ENCODE assay signal across 14 cellular contexts in genomic region chr4:119139822-119140252, GRCh38. TPM values are rescaled to one million over a fixed set of nuclear protein-coding genes. Genes with fewer than 3 reads are reported as not detected.
DNase-seq lines count a peak whose midpoint lies in the region; ATAC-seq and TF ChIP-seq lines count a peak whose summit lies in the region.
"Had no signal": no experiment of that assay in that cellular context is flagged by ENCODE, and none has a peak within 500 bp of the region (broad histone marks: within the 10 kb centered on the region; RNA-seq: fewer than 3 reads in every experiment).

No MANE protein-coding gene starts in this region.

- H3K4me3 ChIP-seq in BLaER1 treated with 17β-estradiol and CSF1 and Interleukin-3, amounts not matched to agents 10 nM and 100 nM = peak overlapping the region in 3 of 10 experiments; percentile 18 to 28 (median 24); a peak in 3 of 20 replicates
- no peak overlapping the region for H3K4me3 ChIP-seq in GM12865 (ENCODE audit: low read depth, low read length)
- H3K4me3 ChIP-seq in mesenchymal stem cell (ENCODE audit: insufficient read depth in 1 of 2, low read depth in 1 of 2, low read length in 2 of 2) = no peak overlapping the region
- H3K4me3 ChIP-seq: lower lobe of right lung had no signal

- H3K9me3 ChIP-seq in BLaER1 treated with 17β-estradiol and CSF1 and Interleukin-3, amounts not matched to agents 10 nM and 100 nM (replicated peaks in 1 of 11) = no peaks in the 10 kb centered on the region
- no peaks in the 10 kb centered on the region for H3K9me3 ChIP-seq in mesenchymal stem cell (ENCODE audit: control insufficient read depth, low read length)
- H3K9me3 ChIP-seq: lower lobe of right lung had no signal

- H4K91ac ChIP-seq in mesenchymal stem cell (ENCODE audit: low read length) = no peak overlapping the region

- H3K14ac ChIP-seq in mesenchymal stem cell (ENCODE audit: low read length in 2 of 2) = no peak overlapping the region

- H3K23ac ChIP-seq in mesenchymal stem cell (ENCODE audit: low read length in 2 of 2) = no peak overlapping the region

- H3K18ac ChIP-seq in mesenchymal stem cell (ENCODE audit: low read depth in 1 of 2, low read length in 2 of 2) = peak overlapping the region in 1 of 2 experiments; percentile 54

- 30% methylated on average over 1 of the region's 2 CpGs for WGBS in mesenchymal stem cell

- H3K4ac ChIP-seq in mesenchymal stem cell (ENCODE audit: low read depth in 1 of 2, low read length in 2 of 2) = peak overlapping the region in 1 of 2 experiments; percentile 37

- H3K4me1 ChIP-seq in BLaER1 treated with 17β-estradiol and CSF1 and Interleukin-3, amounts not matched to agents 10 nM and 100 nM = peaks cover 19 to 33% (median 26%) of the 10 kb centered on the region in 10 experiments
- H3K4me1 ChIP-seq in mesenchymal stem cell (ENCODE audit: control insufficient read depth, insufficient read depth, low read depth, low read length) = no peaks in the 10 kb centered on the region

- no peak overlapping the region for H2AK5ac ChIP-seq in mesenchymal stem cell (ENCODE audit: low read length, severe bottlenecking)

- no peak overlapping the region for H2BK12ac ChIP-seq in mesenchymal stem cell (ENCODE audit: low read length in 2 of 2)

- no peak overlapping the region for H4K8ac ChIP-seq in mesenchymal stem cell (ENCODE audit: low read length)

- TF ChIP-seq CTCF in GM12865 (IDR thresholded peaks at IDR 0.05; ENCODE audit: insufficient read depth, low read depth, low read length, missing control alignments) (no peak), VCaP (conservative IDR thresholded peaks at IDR 0.05) (no peak)

- H2BK5ac ChIP-seq in mesenchymal stem cell (ENCODE audit: low read depth, low read length, poor library complexity, severe bottlenecking) = no peak overlapping the region

- no peak overlapping the region for H2BK120ac ChIP-seq in mesenchymal stem cell (ENCODE audit: low read depth, low read length)

- peak; percentile 22 for DNase-seq in GM12865 (ENCODE audit: low read depth)
- no peak for DNase-seq in mesenchymal stem cell
- DNase-seq in hypothalamus (lab: John Stamatoyannopoulos, UW) = no peak
- DNase-seq: activated CD4-positive, alpha-beta T cell treated with anti-CD3 and anti-CD28 coated beads, Interleukin-2, amount 50 U/mL, for 4 hours; brain microvascular endothelial cell; DND-41; lower lobe of right lung; NCI-H1048; stimulated activated naive CD4-positive, alpha-beta T cell treated with Interleukin-2 at 50 U/mL for 16 hours had no signal

- no peaks in the 10 kb centered on the region for H4K20me1 ChIP-seq in BLaER1 treated with 17β-estradiol and CSF1 and Interleukin-3, amounts not matched to agents 10 nM and 100 nM

- no peaks in the 10 kb centered on the region for H3K36me3 ChIP-seq in BLaER1 treated with 17β-estradiol and CSF1 and Interleukin-3, amounts not matched to agents 10 nM and 100 nM
- no peaks in the 10 kb centered on the region for H3K36me3 ChIP-seq in mesenchymal stem cell (ENCODE audit: control insufficient read depth in 1 of 2, insufficient read depth in 2 of 2, low read depth in 1 of 2, low read length in 2 of 2)
- H3K36me3 ChIP-seq: brain microvascular endothelial cell, lower lobe of right lung had no signal

- H3K27ac ChIP-seq in BLaER1 treated with 17β-estradiol and CSF1 and Interleukin-3, amounts not matched to agents 10 nM and 100 nM = peak overlapping the region in 9 of 11 experiments; percentile 21 to 73 (median 51); a peak in 15 of 22 replicates
- H3K27ac ChIP-seq in VCaP (peak overlapping the region; percentile 43), mesenchymal stem cell (ENCODE audit: low read length, poor library complexity, severe bottlenecking) (no peak overlapping the region)
- H3K27ac ChIP-seq: brain microvascular endothelial cell, lower lobe of right lung had no signal

- peak overlapping the region in 4 of 11 experiments; percentile 32 to 45 (median 42); a peak in 5 of 22 replicates for H3K9ac ChIP-seq in BLaER1 treated with 17β-estradiol and CSF1 and Interleukin-3, amounts not matched to agents 10 nM and 100 nM
- H3K9ac ChIP-seq in mesenchymal stem cell (ENCODE audit: low read length) = peak overlapping the region; percentile 42

- peak overlapping the region; percentile 69 for H2BK15ac ChIP-seq in mesenchymal stem cell (ENCODE audit: low read depth, poor library complexity, severe bottlenecking)

- H3K27me3 ChIP-seq in BLaER1 treated with 17β-estradiol and CSF1 and Interleukin-3, amounts not matched to agents 10 nM and 100 nM = no peaks in the 10 kb centered on the region
- H3K27me3 ChIP-seq in mesenchymal stem cell (ENCODE audit: control insufficient read depth in 1 of 2, insufficient read depth in 1 of 2, low read length in 2 of 2) = no peaks in the 10 kb centered on the region
- H3K27me3 ChIP-seq: brain microvascular endothelial cell had no signal

- peak overlapping the region; percentile 66 to 89 (median 80) for H3K4me2 ChIP-seq in BLaER1 treated with 17β-estradiol and CSF1 and Interleukin-3, amounts not matched to agents 10 nM and 100 nM
- no peak overlapping the region for H3K4me2 ChIP-seq in mesenchymal stem cell (ENCODE audit: low read length, poor library complexity, severe bottlenecking)

- no peak overlapping the region for H2AFZ ChIP-seq in mesenchymal stem cell (ENCODE audit: low read depth, low read length)

- H3K79me1 ChIP-seq in mesenchymal stem cell (replicated peaks; ENCODE audit: low read length, poor library complexity, severe bottlenecking) = no peaks in the 10 kb centered on the region

- ATAC-seq in GM18858 (IDR thresholded peaks at IDR 0.05; ENCODE audit: unreplicated experiment) (no peak), GM21529 (IDR thresholded peaks at IDR 0.05; ENCODE audit: unreplicated experiment) (no peak), GM18873 (IDR thresholded peaks at IDR 0.05; ENCODE audit: low FRiP score, unreplicated experiment) (no peak)
- ATAC-seq: lower lobe of right lung had no signal

RNA-seq across cellular contexts. Expression of gene MYOZ2, which starts 4.2 kb away (rescaled TPM):
- 0.73 TPM for polyA plus RNA-seq in mesenchymal stem cell (2013, experiment 1 of 2)
- 0.64 TPM for polyA plus RNA-seq in mesenchymal stem cell (2013, experiment 2 of 2)
